13 cellular contexts compared by ENCODE assay signal in genomic region chr6:13696226-13696625, GRCh38. TPM values are rescaled to one million over a fixed set of nuclear protein-coding genes. Genes with fewer than 3 reads are reported as not detected.
A peak's percentile ranks its signal among the peaks of the same experiment; 100 is the strongest.
DNase-seq lines count a peak whose midpoint lies in the region; ATAC-seq, FAIRE-seq and TF ChIP-seq lines count a peak whose summit lies in the region.
"Had no signal": no experiment of that assay in that cellular context is flagged by ENCODE, and none has a peak within 500 bp of the region (broad histone marks: within the 10 kb centered on the region; RNA-seq: fewer than 3 reads in every experiment).

No MANE protein-coding gene starts in this region.

- 19% methylated on average over 1 of the region's 1 CpG for WGBS in SK-N-SH (ENCODE audit: low lambda C conversion rate)
- 88% methylated on average over 1 of the region's 1 CpG for WGBS in right lobe of liver (ENCODE audit: insufficient coverage, low coverage, low lambda C conversion rate, missing lambda C conversion rate)

- TF ChIP-seq EP300 in SK-N-SH (IDR thresholded peaks at IDR 0.05; ENCODE audit: borderline replicate concordance in 1 of 2, low read depth in 1 of 2, low read length in 1 of 2): no peak

- ATAC-seq in SK-N-SH treated with all-trans-retinoic acid at 6 μM for 48 hours: no peak
- no peak for ATAC-seq in HG02798 (IDR thresholded peaks at IDR 0.05; ENCODE audit: poor library complexity, unreplicated experiment)
- ATAC-seq in right lobe of liver: no peak
- no peak for ATAC-seq in GM19463 (IDR thresholded peaks at IDR 0.05; ENCODE audit: unreplicated experiment)
- ATAC-seq: stimulated activated memory B cell treated with anti-CD40 and anti-IgM and Interleukin-4, amounts not matched to agents 10 μg/mL and 1 μg/mL and 100 μg/mL, for 72 hours had no signal

- no peak for TF ChIP-seq RAD21 in SK-N-SH (IDR thresholded peaks at IDR 0.05; ENCODE audit: low read length)

- H4K20me1 ChIP-seq in SK-N-SH (ENCODE audit: insufficient read depth): peaks cover 10% of the 10 kb centered on the region; the same call in 1 of the 2 replicates

- intact Hi-C loops in right lobe of liver (cut with DNase I): no loop called here

- no peak for FAIRE-seq in bronchial epithelial cell (lab: Jason Lieb, UNC)

- TF ChIP-seq POLR2A in right lobe of liver (IDR thresholded peaks at IDR 0.05): no peak

- CTCF ChIA-PET in SK-N-SH (lab: Yijun Ruan, JAX): interaction anchor here (0.6 to 2.0 kb wide), 3 partner anchors 8 to 215 kb away, joined by 3 to 11 read pairs (median 3); partner anchors contain the start of gene NOL7

- no peaks in the 10 kb centered on the region for H3K9me3 ChIP-seq in SK-N-SH
- no peaks in the 10 kb centered on the region for H3K9me3 ChIP-seq in neutrophil
- H3K9me3 ChIP-seq in right lobe of liver: no peaks in the 10 kb centered on the region
- H3K9me3 ChIP-seq: esophagus squamous epithelium had no signal

- no peak overlapping the region for H3K4me3 ChIP-seq in SK-N-SH (ENCODE audit: low read depth in 2 of 2, low read length in 1 of 2)
- H3K4me3 ChIP-seq in bronchial epithelial cell (ENCODE audit: low read depth, low read length): no peak overlapping the region
- no peak overlapping the region for H3K4me3 ChIP-seq in neutrophil (ENCODE audit: low read depth in 1 of 2, low read length in 1 of 2)
- H3K4me3 ChIP-seq in right lobe of liver: no peak overlapping the region
- H3K4me3 ChIP-seq: esophagus squamous epithelium had no signal

- peak overlapping the region in 1 of 2 experiments; percentile 57; a peak in 2 of 4 replicates for H3K27ac ChIP-seq in SK-N-SH (ENCODE audit: low read depth in 2 of 2, low read length in 1 of 2)
- H3K27ac ChIP-seq in neutrophil: peak overlapping the region; percentile 27
- no peak overlapping the region for H3K27ac ChIP-seq in right lobe of liver
- H3K27ac ChIP-seq: 22Rv1, brain microvascular endothelial cell, esophagus squamous epithelium had no signal

- H3K79me2 ChIP-seq in SK-N-SH (ENCODE audit: insufficient read depth): peaks cover 97% of the 10 kb centered on the region

- H3F3A ChIP-seq in SK-N-SH (replicated peaks; ENCODE audit: insufficient read depth): peaks cover 29% of the 10 kb centered on the region

- H3K9me2 ChIP-seq in SK-N-SH: no peaks in the 10 kb centered on the region

- H3K4me2 ChIP-seq in SK-N-SH: peak overlapping the region; percentile 20; the same call in 1 of the 2 replicates

- H3K9ac ChIP-seq in SK-N-SH: no peak overlapping the region

- POLR2A ChIA-PET in SK-N-SH (lab: Yijun Ruan, JAX): no interaction called here

- no peak for TF ChIP-seq CTCF in SK-N-SH (IDR thresholded peaks at IDR 0.05)
- TF ChIP-seq CTCF in bronchial epithelial cell (IDR thresholded peaks at IDR 0.05; ENCODE audit: insufficient read depth, low read length, severe bottlenecking): no peak
- TF ChIP-seq CTCF in neutrophil (IDR thresholded peaks at IDR 0.05): no peak
- TF ChIP-seq CTCF in right lobe of liver (IDR thresholded peaks at IDR 0.05): no peak

- peaks cover 17% of the 10 kb centered on the region in 2 experiments for H3K36me3 ChIP-seq in SK-N-SH (replicated peaks in 1 of 2; ENCODE audit: control insufficient read depth in 1 of 2, insufficient read depth in 2 of 2, low read length in 1 of 2)
- no peaks in the 10 kb centered on the region for H3K36me3 ChIP-seq in bronchial epithelial cell (ENCODE audit: control insufficient read depth, insufficient read depth, low read length)
- peaks cover 21% of the 10 kb centered on the region for H3K36me3 ChIP-seq in neutrophil
- H3K36me3 ChIP-seq in right lobe of liver: peaks cover 0 to 6% (median 0%) of the 10 kb centered on the region in 4 donors
- H3K36me3 ChIP-seq: brain microvascular endothelial cell had no signal

- no peak overlapping the region for H2AFZ ChIP-seq in SK-N-SH (ENCODE audit: low read depth)

- H3K27me3 ChIP-seq in SK-N-SH (ENCODE audit: insufficient read depth): no peaks in the 10 kb centered on the region
- no peaks in the 10 kb centered on the region for H3K27me3 ChIP-seq in bronchial epithelial cell (ENCODE audit: control insufficient read depth, insufficient read depth, low read length)
- no peaks in the 10 kb centered on the region for H3K27me3 ChIP-seq in neutrophil
- no peaks in the 10 kb centered on the region for H3K27me3 ChIP-seq in right lobe of liver
- H3K27me3 ChIP-seq: brain microvascular endothelial cell, esophagus squamous epithelium had no signal

- H3K4me1 ChIP-seq in SK-N-SH (ENCODE audit: control insufficient read depth in 1 of 2, insufficient read depth in 2 of 2, low read depth in 1 of 2, low read length in 1 of 2) (peaks cover 0 to 33% of the 10 kb centered on the region in 2 experiments; a peak in 2 of 4 replicates), neutrophil (ENCODE audit: control insufficient read depth in 1 of 2, insufficient read depth in 1 of 2, low read depth in 1 of 2, low read length in 1 of 2) (peaks cover 17 to 32% of the 10 kb centered on the region in 2 experiments), right lobe of liver (peaks cover 0 to 16% (median 0%) of the 10 kb centered on the region in 4 donors)

- DNase-seq in SK-N-SH: no peak
- DNase-seq in HS-5 (ENCODE audit: low read depth): peak; percentile 80
- DNase-seq in bronchial epithelial cell (ENCODE audit: low read depth): peak; percentile 29
- no peak for DNase-seq in right lobe of liver
- DNase-seq: brain microvascular endothelial cell, esophagus squamous epithelium, NCI-H1694 treated with DMSO at 0.1 percent for 48 hours had no signal

TF ChIP-seq in SK-N-SH, 30 proteins besides CTCF, POLR2A, EP300 and RAD21:
- TF ChIP-seq EZH2phosphoT487 (IDR thresholded peaks at IDR 0.05; ENCODE audit: borderline replicate concordance, low read depth) (no peak), JUND (IDR thresholded peaks at IDR 0.05) (0 out of 2 replicates have a peak, but pooled peaks have one; percentile 29), TCF12 (IDR thresholded peaks at IDR 0.05) (peak; percentile 27; the same call in 1 of the 2 replicates), POLR2AphosphoS5 (IDR thresholded peaks at IDR 0.05; ENCODE audit: low read depth, low read length) (no peak), FOSL2 (IDR thresholded peaks at IDR 0.05; ENCODE audit: borderline replicate concordance, low read depth) (peak; percentile 68)

TF ChIP-seq in SK-N-SH treated with all-trans-retinoic acid at 6 μM for 48 hours, 23 proteins besides CTCF, POLR2A, EP300 and RAD21:
- no peak for TF ChIP-seq OSR1 (CRISPR knock-in tag; IDR thresholded peaks at IDR 0.05)
- no peak for TF ChIP-seq PATZ1 (CRISPR knock-in tag; IDR thresholded peaks at IDR 0.05; ENCODE audit: borderline replicate concordance)
- no peak for TF ChIP-seq CSRNP3 (CRISPR knock-in tag; IDR thresholded peaks at IDR 0.05)
- TF ChIP-seq ZNF8 (CRISPR knock-in tag; IDR thresholded peaks at IDR 0.05): no peak
- TF ChIP-seq ZNF70 (CRISPR knock-in tag; IDR thresholded peaks at IDR 0.05): no peak
- no peak for TF ChIP-seq TOX (CRISPR knock-in tag; IDR thresholded peaks at IDR 0.05; ENCODE audit: borderline replicate concordance)
- no peak for TF ChIP-seq RARB (CRISPR knock-in tag; IDR thresholded peaks at IDR 0.05)
- no peak for TF ChIP-seq ISL1 (CRISPR knock-in tag; IDR thresholded peaks at IDR 0.05)
- no peak for TF ChIP-seq ARNTL (CRISPR knock-in tag; IDR thresholded peaks at IDR 0.05; ENCODE audit: borderline replicate concordance, low read depth)
- no peak for TF ChIP-seq SNAI2 (CRISPR knock-in tag; IDR thresholded peaks at IDR 0.05)
- no peak for TF ChIP-seq ESRRG (CRISPR knock-in tag; IDR thresholded peaks at IDR 0.05)
- no peak for TF ChIP-seq CSDC2 (CRISPR knock-in tag; IDR thresholded peaks at IDR 0.05)
- TF ChIP-seq TCF4 (CRISPR knock-in tag; IDR thresholded peaks at IDR 0.05; ENCODE audit: borderline replicate concordance): no peak

RNA-seq across cellular contexts. Expression of gene RANBP9, which starts 15.4 kb away (rescaled TPM):
- 19.9 and 20.4 TPM in 2 replicates for polyA plus RNA-seq in SK-N-SH (2012; rRNA removed)
- 27.5 and 31.5 TPM in 2 replicates for polyA plus RNA-seq in SK-N-SH (2012; cell fraction: cytosol; rRNA removed)
- polyA plus RNA-seq in SK-N-SH (2012; cell fraction: nucleus; rRNA removed): 14.6 and 34.6 TPM in 2 replicates
- total RNA-seq in bronchial epithelial cell: 27.4 and 39.4 TPM in 2 replicates
- 10 to 100 TPM; 14.1 to 17.9 (median 15.9) TPM for total RNA-seq in right lobe of liver

Comparison
In these comparisons a context has a peak if more than half of its experiments do, and no peak if none do; other contexts are left out.
1. DNase-seq: peak in HS-5 (single experiment) and bronchial epithelial cell (single experiment); none in SK-N-SH (single experiment) and right lobe of liver (0 of 3).